26 cellular contexts compared by ENCODE assay signal in genomic region chr7:128954150-128954549, GRCh38. TPM values are rescaled to one million over a fixed set of nuclear protein-coding genes. Genes with fewer than 3 reads are reported as not detected.
DNase-seq lines count a peak whose midpoint lies in the region; ATAC-seq and TF ChIP-seq lines count a peak whose summit lies in the region.
"Had no signal": no experiment of that assay in that cellular context is flagged by ENCODE, and none has a peak within 500 bp of the region (broad histone marks: within the 10 kb centered on the region; RNA-seq: fewer than 3 reads in every experiment).

No MANE protein-coding gene starts in this region.

- peaks cover 84% of the 10 kb centered on the region for H3K36me3 Mint-ChIP-seq in activated T-cell treated with anti-CD3 and anti-CD28 coated beads, Interleukin-2, amount 50 U/mL, for 24 hours (ENCODE audit: low read depth)
- peaks cover 55% of the 10 kb centered on the region for H3K36me3 Mint-ChIP-seq in WTC11

- POLR2A ChIA-PET in WTC11 (lab: Charles Lee): interaction anchor here (1.2 kb wide), 1 partner anchor 14 kb away, joined by 3 read pairs; no protein-coding TSS in a partner anchor

- 82 to 93% (median 89%) methylated on average over 2 of the region's 2 CpGs for WGBS in spleen, 5 donors

- peaks cover 0 to 25% (median 2%) of the 10 kb centered on the region in 6 donors for H3K4me1 ChIP-seq in spleen
- H3K4me1 ChIP-seq: A549, SJCRH30, thyroid gland, uterus had no signal

- H3K4me1 Mint-ChIP-seq in activated T-cell treated with anti-CD3 and anti-CD28 coated beads, Interleukin-2, amount 50 U/mL, for 24 hours (ENCODE audit: low read depth): peaks cover 6% of the 10 kb centered on the region
- peaks cover 34% of the 10 kb centered on the region for H3K4me1 Mint-ChIP-seq in WTC11

- no peak overlapping the region for H3K4me3 ChIP-seq in spleen
- H3K4me3 ChIP-seq: A549, SJCRH30, smooth muscle cell, thyroid gland, uterus had no signal

- no peak for TF ChIP-seq POLR2A in spleen (IDR thresholded peaks at IDR 0.05)

- ATAC-seq in HG02759 (IDR thresholded peaks at IDR 0.05; ENCODE audit: unreplicated experiment) (peak; percentile 8), WTC11 (no peak)
- ATAC-seq: A549; activated naive CD8-positive, alpha-beta T cell treated with anti-CD3 and anti-CD28 coated beads, Interleukin-2, amount 50 U/mL, for 24 hours; CD8-positive, alpha-beta T cell; left lobe of liver; right cardiac atrium had no signal

- no peaks in the 10 kb centered on the region for H3K27me3 ChIP-seq in spleen (replicated peaks in 1 of 7)
- H3K27me3 ChIP-seq: SJCRH30, thyroid gland, uterus had no signal

- TF ChIP-seq CTCF in WTC11 (IDR thresholded peaks at IDR 0.05) (no peak), spleen (IDR thresholded peaks at IDR 0.05 in 8 of 11, conservative IDR thresholded peaks at IDR 0.05 in 3 of 11) (no peak)

- no peak overlapping the region for H3K4me3 Mint-ChIP-seq in activated T-cell treated with anti-CD3 and anti-CD28 coated beads, Interleukin-2, amount 50 U/mL, for 24 hours
- no peak overlapping the region for H3K4me3 Mint-ChIP-seq in WTC11
- H3K4me3 Mint-ChIP-seq: activated naive CD8-positive, alpha-beta T cell treated with anti-CD3 and anti-CD28 coated beads, Interleukin-2, amount 50 U/mL, for 24 hours; CD8-positive, alpha-beta T cell; H9 had no signal

- no peak for DNase-seq in activated T-cell treated with anti-CD3 and anti-CD28 coated beads, Interleukin-2, amount 50 U/mL, for 24 hours
- no peak for DNase-seq in activated T-cell treated with anti-CD3 and anti-CD28 coated beads, Interleukin-2, amount 50 U/mL, for 48 hours
- no peak for DNase-seq in WTC11 (ENCODE audit: low spot score)
- no peak for DNase-seq in spleen
- DNase-seq in NAMALWA (ENCODE audit: low spot score): no peak
- DNase-seq in NCI-H146 (lab: John Stamatoyannopoulos, UW): no peak
- DNase-seq in T1000 (lab: John Stamatoyannopoulos, UW): no peak
- DNase-seq: activated CD8-positive, alpha-beta memory T cell treated with anti-CD3 and anti-CD28 coated beads, Interleukin-2, amount 50 U/mL, for 4 hours; activated gamma-delta T cell treated with Interleukin-2 at 50 U/mL for 16 hours; activated naive CD8-positive, alpha-beta T cell treated with anti-CD3 and anti-CD28 coated beads, Interleukin-2, amount 50 U/mL, for 24 hours; CD8-positive, alpha-beta T cell; cortex of kidney; glutamatergic neuron; H9; NCI-H1694; right cardiac atrium; SJCRH30; stimulated activated CD4-positive, alpha-beta T cell treated with anti-CD3 and anti-CD28 coated beads, Interleukin-1b, Interleukin-23, amount 100 ng/mL, for 48 hours; thyroid gland; uterus had no signal

- CTCF ChIA-PET in WTC11 (lab: Charles Lee): interaction anchor here (0.9 to 3.4 kb wide), 7 partner anchors 14 to 137 kb away, joined by 3 to 22 read pairs (median 5); partner anchors contain the start of genes ATP6V1F and KCP

- H3K9me3 ChIP-seq in spleen: no peaks in the 10 kb centered on the region
- H3K9me3 ChIP-seq: A549, SJCRH30, thyroid gland, uterus had no signal

- intact Hi-C loops in spleen (cut with DNase I; ENCODE audit: low total_unique reads): no loop called here

- H3K27ac ChIP-seq in spleen: peak overlapping the region in 6 of 8 donors; percentile 43 to 72 (median 63)
- H3K27ac ChIP-seq: A549, SJCRH30, thyroid gland, uterus had no signal

- no peaks in the 10 kb centered on the region for H3K27me3 Mint-ChIP-seq in activated T-cell treated with anti-CD3 and anti-CD28 coated beads, Interleukin-2, amount 50 U/mL, for 24 hours
- no peaks in the 10 kb centered on the region for H3K27me3 Mint-ChIP-seq in WTC11 (ENCODE audit: low read depth)
- H3K27me3 Mint-ChIP-seq: activated naive CD8-positive, alpha-beta T cell treated with anti-CD3 and anti-CD28 coated beads, Interleukin-2, amount 50 U/mL, for 24 hours had no signal

- H3K9me3 Mint-ChIP-seq in activated T-cell treated with anti-CD3 and anti-CD28 coated beads, Interleukin-2, amount 50 U/mL, for 24 hours: no peaks in the 10 kb centered on the region
- H3K9me3 Mint-ChIP-seq in WTC11: no peaks in the 10 kb centered on the region
- H3K9me3 Mint-ChIP-seq: activated naive CD8-positive, alpha-beta T cell treated with anti-CD3 and anti-CD28 coated beads, Interleukin-2, amount 50 U/mL, for 24 hours; CD8-positive, alpha-beta T cell; H9 had no signal

- H3K27ac Mint-ChIP-seq in activated T-cell treated with anti-CD3 and anti-CD28 coated beads, Interleukin-2, amount 50 U/mL, for 24 hours: peak overlapping the region; percentile 71
- peak overlapping the region; percentile 39; the same call in 1 of the 2 replicates for H3K27ac Mint-ChIP-seq in WTC11

- peaks cover 0 to 100% (median 67%) of the 10 kb centered on the region in 6 donors for H3K36me3 ChIP-seq in spleen
- H3K36me3 ChIP-seq: uterus had no signal

TF ChIP-seq in WTC11, 78 proteins besides CTCF, POLR2A, EP300 and RAD21 (continues in another document):
- TF ChIP-seq MLX (CRISPR knock-in tag; IDR thresholded peaks at IDR 0.05) (no peak), AR (CRISPR knock-in tag; IDR thresholded peaks at IDR 0.05) (no peak), JUN (CRISPR knock-in tag; IDR thresholded peaks at IDR 0.05) (no peak), E2F4 (CRISPR knock-in tag; IDR thresholded peaks at IDR 0.05; ENCODE audit: borderline replicate concordance, low read depth) (no peak), PRRX2 (CRISPR knock-in tag; IDR thresholded peaks at IDR 0.05) (no peak), ESRRA (CRISPR knock-in tag; IDR thresholded peaks at IDR 0.05; ENCODE audit: borderline replicate concordance) (no peak), OVOL2 (CRISPR knock-in tag; IDR thresholded peaks at IDR 0.05; ENCODE audit: borderline replicate concordance) (no peak), STAT6 (CRISPR knock-in tag; conservative IDR thresholded peaks at IDR 0.05; ENCODE audit: low read depth) (no peak), TEAD1 (CRISPR knock-in tag; IDR thresholded peaks at IDR 0.05) (no peak), CREB1 (CRISPR knock-in tag; IDR thresholded peaks at IDR 0.05) (no peak), ZNF232 (CRISPR knock-in tag; IDR thresholded peaks at IDR 0.05) (no peak)

RNA-seq across cellular contexts. Expression of gene IRF5, which starts 16.4 kb away (rescaled TPM):
- total RNA-seq in WTC11 (2021) (0.66 to 0.71 TPM (median 0.69 TPM) in 3 replicates), spleen (10 to 100 TPM; 34.7 to 56.3 (median 48.2) TPM)
- polyA plus RNA-seq in spleen: 10 to 100 TPM; 26.2 to 41.8 (median 41.5) TPM

RNA-seq across cellular contexts. Expression of gene KCP, which starts 43.6 kb away (rescaled TPM):
- 2.5 to 2.9 TPM (median 2.7 TPM) in 3 replicates for total RNA-seq in WTC11 (2021)
- under 1 TPM; 0.14 to 0.89 (median 0.72) TPM for total RNA-seq in spleen
- polyA plus RNA-seq in spleen: 1 to 10 TPM in 1 of 3 donors, under 1 TPM in 2; 0.06 to 2.1 (median 0.35) TPM
- total RNA-seq: fibroblast of villous mesenchyme, LHCN-M2 had no signal

Comparison
In these comparisons a context has a peak if more than half of its experiments do, and no peak if none do; other contexts are left out.
1. RNA of gene IRF5, which starts 16.4 kb away (total RNA-seq): 34.7 to 56.3 TPM in spleen; 0.66 to 0.71 TPM in WTC11; every median in the first group is over 10 times any median in the second.